ENCODE assay signal across 8 cellular contexts in genomic region chr1:23634840-23635642, GRCh38. TPM values are rescaled to one million over a fixed set of nuclear protein-coding genes. Genes with fewer than 3 reads are reported as not detected.
DNase-seq lines count a peak whose midpoint lies in the region; ATAC-seq and TF ChIP-seq lines count a peak whose summit lies in the region.

No MANE protein-coding gene starts in this region.

- DNase-seq in DMS 273 (lab: John Stamatoyannopoulos, UW; ENCODE audit: unreplicated experiment) = peak; percentile 84
- DNase-seq in HPDE6-E6E7 (ENCODE audit: extremely low spot score) = peak; percentile 70
- DNase-seq in NOMO-1 (lab: John Stamatoyannopoulos, UW; ENCODE audit: unreplicated experiment in 2 of 2) = peak; percentile 7 to 63
- DNase-seq in activated T-cell treated with anti-CD3 and anti-CD28 coated beads, Interleukin-2, amount 50 U/mL, for 24 hours = peak; percentile 69
- no peak for DNase-seq in esophagus squamous epithelium (lab: John Stamatoyannopoulos, UW)
- peak; percentile 59 to 61 for DNase-seq in thyroid gland

- no peaks in the 10 kb centered on the region for H3K27me3 Mint-ChIP-seq in activated T-cell treated with anti-CD3 and anti-CD28 coated beads, Interleukin-2, amount 50 U/mL, for 24 hours

- peak overlapping the region; percentile 76 for H3K27ac Mint-ChIP-seq in activated T-cell treated with anti-CD3 and anti-CD28 coated beads, Interleukin-2, amount 50 U/mL, for 24 hours

- TF ChIP-seq POLR2A in esophagus squamous epithelium (IDR thresholded peaks at IDR 0.05) (no peak), thyroid gland (IDR thresholded peaks at IDR 0.05) (no peak)

- H3K9me3 ChIP-seq in esophagus squamous epithelium (no peaks in the 10 kb centered on the region), muscle layer of duodenum (ENCODE audit: control insufficient read depth in 1 of 2, low read length in 2 of 2) (no peaks in the 10 kb centered on the region), thyroid gland (no peaks in the 10 kb centered on the region)

- no peaks in the 10 kb centered on the region for H3K9me3 Mint-ChIP-seq in activated T-cell treated with anti-CD3 and anti-CD28 coated beads, Interleukin-2, amount 50 U/mL, for 24 hours

- WGBS in esophagus squamous epithelium, 2 donors = 31 to 34% methylated on average over 13 to 17 of the region's 17 CpGs
- WGBS in thyroid gland, 2 donors = 28 to 31% methylated on average over 17 of the region's 17 CpGs

- H3K27me3 ChIP-seq in esophagus squamous epithelium (peaks cover 0 to 8% (median 0%) of the 10 kb centered on the region in 4 donors), muscle layer of duodenum (ENCODE audit: low read depth, low read length) (no peaks in the 10 kb centered on the region), thyroid gland (no peaks in the 10 kb centered on the region)

- H3K36me3 Mint-ChIP-seq in activated T-cell treated with anti-CD3 and anti-CD28 coated beads, Interleukin-2, amount 50 U/mL, for 24 hours (ENCODE audit: low read depth) = no peaks in the 10 kb centered on the region

- peak overlapping the region; percentile 50 to 83 (median 76) for H3K27ac ChIP-seq in esophagus squamous epithelium
- H3K27ac ChIP-seq in muscle layer of duodenum (ENCODE audit: low read length) = peak overlapping the region; percentile 84
- peak overlapping the region; percentile 78 to 86 (median 81) for H3K27ac ChIP-seq in thyroid gland

- peak; percentile 90 to 97 (median 92) for TF ChIP-seq CTCF in esophagus squamous epithelium (IDR thresholded peaks at IDR 0.05)
- TF ChIP-seq CTCF in thyroid gland (IDR thresholded peaks at IDR 0.05) = peak; percentile 84 to 93 (median 88)

- H3K36me3 ChIP-seq in esophagus squamous epithelium (no peaks in the 10 kb centered on the region), muscle layer of duodenum (ENCODE audit: control insufficient read depth in 1 of 2, insufficient read depth in 2 of 2, low read length in 2 of 2) (no peaks in the 10 kb centered on the region), thyroid gland (no peaks in the 10 kb centered on the region)

- peak overlapping the region; percentile 6 to 59 (median 39) for H3K4me3 ChIP-seq in esophagus squamous epithelium
- H3K4me3 ChIP-seq in muscle layer of duodenum (ENCODE audit: low read depth in 1 of 2, low read length in 2 of 2) = peak overlapping the region; percentile 52 to 81
- peak overlapping the region in 2 of 3 donors; percentile 18 to 26 for H3K4me3 ChIP-seq in thyroid gland (replicated peaks in 1 of 3)

- no peak for ATAC-seq in HG03135 (IDR thresholded peaks at IDR 0.05; ENCODE audit: unreplicated experiment)

- intact Hi-C loops in esophagus squamous epithelium (cut with DNase I) = no loop called here
- intact Hi-C loops in thyroid gland (cut with DNase I) = no loop called here

- peaks cover 31% of the 10 kb centered on the region for H3K4me1 Mint-ChIP-seq in activated T-cell treated with anti-CD3 and anti-CD28 coated beads, Interleukin-2, amount 50 U/mL, for 24 hours (ENCODE audit: low read depth)

- H3K4me3 Mint-ChIP-seq in activated T-cell treated with anti-CD3 and anti-CD28 coated beads, Interleukin-2, amount 50 U/mL, for 24 hours = peak overlapping the region; percentile 58

- H3K4me1 ChIP-seq in esophagus squamous epithelium (peaks cover 0 to 30% (median 3%) of the 10 kb centered on the region in 3 donors), muscle layer of duodenum (ENCODE audit: control insufficient read depth in 1 of 2, insufficient read depth in 2 of 2, low read length in 2 of 2) (peaks cover 0 to 3% of the 10 kb centered on the region in 2 donors), thyroid gland (peaks cover 11 to 47% of the 10 kb centered on the region in 2 donors)

RNA-seq across cellular contexts. Expression of gene RPL11, which starts 56.6 kb away (rescaled TPM):
- 1,000 to 10,000 TPM in 2 of 4 donors, 100 to 1,000 TPM in 2; 698 to 1,431 (median 989) TPM for total RNA-seq in esophagus squamous epithelium
- total RNA-seq in thyroid gland = 1,000 to 10,000 TPM in 1 of 4 donors, 100 to 1,000 TPM in 3; 669 to 1,720 (median 801) TPM
